Comparison of ENCODE assay signal across 7 cellular contexts in genomic region chr22:45318558-45319318, GRCh38. TPM values are rescaled to one million over a fixed set of nuclear protein-coding genes. Genes with fewer than 3 reads are reported as not detected.
A peak's percentile ranks its signal among the peaks of the same experiment; 100 is the strongest.
DNase-seq lines count a peak whose midpoint lies in the region; ATAC-seq, FAIRE-seq and TF ChIP-seq lines count a peak whose summit lies in the region.

No MANE protein-coding gene starts in this region.

- no peaks in the 10 kb centered on the region for H3K27me3 Mint-ChIP-seq in IgD-negative memory B cell
- no peaks in the 10 kb centered on the region for H3K27me3 Mint-ChIP-seq in activated T-cell treated with anti-CD3 and anti-CD28 coated beads, Interleukin-2, amount 50 U/mL, for 72 hours (ENCODE audit: low read depth)
- H3K27me3 Mint-ChIP-seq in stimulated activated naive B cell treated with anti-CD40 and anti-IgM and Interleukin-4, amounts not matched to agents 10 μg/mL and 1 μg/mL and 100 μg/mL, for 72 hours, result no peaks in the 10 kb centered on the region

- H3K9me3 ChIP-seq in hepatocyte (ENCODE audit: low read depth), result no peaks in the 10 kb centered on the region

- no peaks in the 10 kb centered on the region for H3K9me2 ChIP-seq in hepatocyte (replicated peaks; ENCODE audit: insufficient read depth)

- peak; percentile 81 for FAIRE-seq in GM19239 (lab: Jason Lieb, UNC)

- no peak overlapping the region for H2AFZ ChIP-seq in hepatocyte

- H3K27ac Mint-ChIP-seq in IgD-negative memory B cell, result peak overlapping the region; percentile 93 to 98 (median 97)
- H3K27ac Mint-ChIP-seq in activated T-cell treated with anti-CD3 and anti-CD28 coated beads, Interleukin-2, amount 50 U/mL, for 72 hours, result peak overlapping the region; percentile 98
- peak overlapping the region; percentile 93 for H3K27ac Mint-ChIP-seq in stimulated activated naive B cell treated with anti-CD40 and anti-IgM and Interleukin-4, amounts not matched to agents 10 μg/mL and 1 μg/mL and 100 μg/mL, for 72 hours

- peak overlapping the region; percentile 29 for H3K4me2 ChIP-seq in hepatocyte

- no peak overlapping the region for H3K4me3 ChIP-seq in hepatocyte

- peaks cover 3% of the 10 kb centered on the region for H3K36me3 Mint-ChIP-seq in IgD-negative memory B cell
- H3K36me3 Mint-ChIP-seq in activated T-cell treated with anti-CD3 and anti-CD28 coated beads, Interleukin-2, amount 50 U/mL, for 72 hours (ENCODE audit: insufficient read depth in 2 of 2), result peaks cover 6 to 15% of the 10 kb centered on the region in 2 donors
- H3K36me3 Mint-ChIP-seq in stimulated activated naive B cell treated with anti-CD40 and anti-IgM and Interleukin-4, amounts not matched to agents 10 μg/mL and 1 μg/mL and 100 μg/mL, for 72 hours, result peaks cover 13 to 22% of the 10 kb centered on the region in 2 donors

- peak; percentile 69 to 74 for ATAC-seq in activated T-cell treated with anti-CD3 and anti-CD28 coated beads, Interleukin-2, amount 50 U/mL, for 72 hours (replicated peaks in 1 of 2)
- ATAC-seq in stimulated activated naive B cell treated with anti-CD40 and anti-IgM and Interleukin-4, amounts not matched to agents 10 μg/mL and 1 μg/mL and 100 μg/mL, for 72 hours (replicated peaks), result peak; percentile 63 to 72
- no peak for ATAC-seq in GM18873 (IDR thresholded peaks at IDR 0.05; ENCODE audit: low FRiP score, unreplicated experiment)

- no peaks in the 10 kb centered on the region for H3K36me3 ChIP-seq in hepatocyte (replicated peaks; ENCODE audit: insufficient read depth, low read depth)

- DNase-seq in GM19239 (ENCODE audit: insufficient read length, low spot score) (no peak), hepatocyte (ENCODE audit: low spot score) (no peak), SHP77 treated with DMSO at 0.1 percent for 48 hours (lab: John Stamatoyannopoulos, UW) (no peak)
- DNase-seq in activated T-cell treated with anti-CD3 and anti-CD28 coated beads, Interleukin-2, amount 50 U/mL, for 72 hours, result peak; percentile 62 to 65
- no peak for DNase-seq in stimulated activated naive B cell treated with anti-CD40 and anti-IgM and Interleukin-4, amounts not matched to agents 10 μg/mL and 1 μg/mL and 100 μg/mL, for 72 hours

- TF ChIP-seq CTCF in hepatocyte (IDR thresholded peaks at IDR 0.05; ENCODE audit: poor library complexity), result no peak

- peaks cover 18 to 42% (median 24%) of the 10 kb centered on the region in 3 donors for H3K4me1 Mint-ChIP-seq in IgD-negative memory B cell
- peaks cover 84% of the 10 kb centered on the region for H3K4me1 Mint-ChIP-seq in activated T-cell treated with anti-CD3 and anti-CD28 coated beads, Interleukin-2, amount 50 U/mL, for 72 hours (ENCODE audit: low read depth)
- peaks cover 43 to 85% of the 10 kb centered on the region in 2 donors for H3K4me1 Mint-ChIP-seq in stimulated activated naive B cell treated with anti-CD40 and anti-IgM and Interleukin-4, amounts not matched to agents 10 μg/mL and 1 μg/mL and 100 μg/mL, for 72 hours

- H3K4me3 Mint-ChIP-seq in IgD-negative memory B cell, result peak overlapping the region; percentile 68 to 93 (median 82)
- H3K4me3 Mint-ChIP-seq in activated T-cell treated with anti-CD3 and anti-CD28 coated beads, Interleukin-2, amount 50 U/mL, for 72 hours, result peak overlapping the region; percentile 89 to 96
- H3K4me3 Mint-ChIP-seq in stimulated activated naive B cell treated with anti-CD40 and anti-IgM and Interleukin-4, amounts not matched to agents 10 μg/mL and 1 μg/mL and 100 μg/mL, for 72 hours, result peak overlapping the region; percentile 63

- H3K9me3 Mint-ChIP-seq in IgD-negative memory B cell, result no peaks in the 10 kb centered on the region
- no peaks in the 10 kb centered on the region for H3K9me3 Mint-ChIP-seq in activated T-cell treated with anti-CD3 and anti-CD28 coated beads, Interleukin-2, amount 50 U/mL, for 72 hours
- no peaks in the 10 kb centered on the region for H3K9me3 Mint-ChIP-seq in stimulated activated naive B cell treated with anti-CD40 and anti-IgM and Interleukin-4, amounts not matched to agents 10 μg/mL and 1 μg/mL and 100 μg/mL, for 72 hours

- peaks cover 44% of the 10 kb centered on the region for H3K4me1 ChIP-seq in hepatocyte (ENCODE audit: insufficient read depth)

- peak overlapping the region; percentile 89 for H3K27ac ChIP-seq in hepatocyte

- no peaks in the 10 kb centered on the region for H4K20me1 ChIP-seq in hepatocyte (ENCODE audit: insufficient read depth, poor library complexity, severe bottlenecking)

- H3K27me3 ChIP-seq in hepatocyte, result no peaks in the 10 kb centered on the region

- peaks cover 92% of the 10 kb centered on the region for H3K79me2 ChIP-seq in hepatocyte

- WGBS in hepatocyte (ENCODE audit: low lambda C conversion rate, missing lambda C conversion rate), result 63% methylated on average over 12 of the region's 12 CpGs

RNA-seq across cellular contexts. Expression of gene FAM118A, which starts 9.0 kb away (rescaled TPM):
- polyA plus RNA-seq in IgD-negative memory B cell, result 24.0 TPM
- total RNA-seq in activated T-cell treated with anti-CD3 and anti-CD28 coated beads, Interleukin-2, amount 50 U/mL, for 72 hours, result 100 to 1,000 TPM in 1 of 2 donors, 10 to 100 TPM in 1; 50.1 to 130 TPM
- 65.7 and 94.2 TPM in 2 replicates for total RNA-seq in hepatocyte
- 193 and 289 TPM in 2 replicates for polyA plus RNA-seq in hepatocyte

RNA-seq across cellular contexts. Expression of gene UPK3A, which starts 34.0 kb away (rescaled TPM):
- polyA plus RNA-seq in IgD-negative memory B cell (1.5 TPM), hepatocyte (41.8 and 71.5 TPM in 2 replicates)
- not detected for total RNA-seq in activated T-cell treated with anti-CD3 and anti-CD28 coated beads, Interleukin-2, amount 50 U/mL, for 72 hours
- 14.4 and 14.9 TPM in 2 replicates for total RNA-seq in hepatocyte

Comparison
In these comparisons a context has a peak if more than half of its experiments do, and no peak if none do; other contexts are left out.
1. DNase-seq: peak in activated T-cell treated with anti-CD3 and anti-CD28 coated beads, Interleukin-2, amount 50 U/mL, for 72 hours (2 of 2); none in GM19239 (single experiment), hepatocyte (single experiment), stimulated activated naive B cell treated with anti-CD40 and anti-IgM and Interleukin-4, amounts not matched to agents 10 μg/mL and 1 μg/mL and 100 μg/mL, for 72 hours (single experiment) and SHP77 treated with DMSO at 0.1 percent for 48 hours (single experiment).
2. RNA of gene UPK3A, which starts 34.0 kb away (total RNA-seq): 14.4 to 14.9 TPM in hepatocyte; not detected in activated T-cell treated with anti-CD3 and anti-CD28 coated beads, Interleukin-2, amount 50 U/mL, for 72 hours; every median in the first group is over 10 times any median in the second.
3. Peak in every context shown above with its lines, with median percentiles within 50 percentile points of each other: H3K27ac Mint-ChIP-seq and H3K4me3 Mint-ChIP-seq.